In the genomic region with DNA sequence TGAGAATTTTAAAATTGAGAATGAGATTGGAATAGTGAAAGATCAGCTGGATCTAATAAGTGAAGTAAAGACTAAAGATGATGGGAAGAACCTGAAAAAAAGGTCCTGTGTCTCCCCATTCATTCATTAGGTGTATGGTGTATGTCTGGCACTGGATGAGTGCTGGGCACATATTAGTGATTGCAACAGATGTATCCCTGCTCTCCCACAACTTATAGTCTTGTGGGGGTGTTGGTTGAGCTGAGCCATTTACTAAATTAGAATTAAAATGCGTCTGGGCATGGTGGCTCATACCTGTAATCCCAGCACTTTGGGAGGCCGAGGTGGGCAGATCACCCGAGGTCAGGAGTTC, we compare ENCODE assay signal across 10 cellular contexts. TPM values are rescaled to one million over a fixed set of nuclear protein-coding genes. Genes with fewer than 3 reads are reported as not detected.
DNase-seq lines count a peak whose midpoint lies in the region; ATAC-seq, FAIRE-seq and TF ChIP-seq lines count a peak whose summit lies in the region.
"Had no signal": no experiment of that assay in that cellular context is flagged by ENCODE, and none has a peak within 500 bp of the region (broad histone marks: within the 10 kb centered on the region; RNA-seq: fewer than 3 reads in every experiment).

No MANE protein-coding gene starts in this region.

- intact Hi-C loops in left ventricle myocardium inferior (cut with micrococcal nuclease) (no loop called here), psoas muscle (cut with DNase I) (loop anchor here in 1 of 2 donors (2.0 kb wide), 1 partner anchor 30 kb away; a partner anchor contains a TSS)

- H3K36me3 ChIP-seq in left ventricle myocardium inferior (peaks cover 5% of the 10 kb centered on the region), psoas muscle (ENCODE audit: insufficient read depth in 1 of 2, low read depth in 1 of 2) (no peaks in the 10 kb centered on the region)

- H3K27ac Mint-ChIP-seq in WTC11, result peak overlapping the region; percentile 56; the same call in 1 of the 2 replicates
- H3K27ac Mint-ChIP-seq: activated naive CD8-positive, alpha-beta T cell treated with anti-CD3 and anti-CD28 coated beads for 36 hours had no signal

- no peaks in the 10 kb centered on the region; the same call in 1 of the 2 replicates for H3K4me1 Mint-ChIP-seq in WTC11

- no peak for TF ChIP-seq POLR2A in A549 (IDR thresholded peaks at IDR 0.05; ENCODE audit: low read length)

- peak; percentile 46 to 58; a peak in 5 of 6 replicates for ATAC-seq in A549
- no peak for ATAC-seq in WTC11
- ATAC-seq in psoas muscle, result peak; percentile 80 to 83 (median 82)

- TF ChIP-seq CTCF in A549 (IDR thresholded peaks at IDR 0.05) (no peak), WTC11 (IDR thresholded peaks at IDR 0.05) (no peak), left ventricle myocardium inferior (IDR thresholded peaks at IDR 0.05; ENCODE audit: borderline replicate concordance) (no peak), psoas muscle (IDR thresholded peaks at IDR 0.05) (no peak)

- peak overlapping the region; percentile 83 to 91 for H3K27ac ChIP-seq in A549
- peak overlapping the region; percentile 86 for H3K27ac ChIP-seq in left ventricle myocardium inferior (replicated peaks)
- peak overlapping the region; percentile 98 for H3K27ac ChIP-seq in psoas muscle

- H3K4me2 ChIP-seq in A549, result peak overlapping the region; percentile 76

- WGBS in A549 (ENCODE audit: missing lambda C conversion rate), result 52% methylated on average over 3 of the region's 3 CpGs
- WGBS in psoas muscle, 3 donors, result 26 to 35% (median 33%) methylated on average over 3 of the region's 3 CpGs

- H3K9me3 Mint-ChIP-seq in WTC11, result peaks cover 5% of the 10 kb centered on the region; the same call in 1 of the 2 replicates
- H3K9me3 Mint-ChIP-seq: activated CD4-positive, alpha-beta memory T cell treated with anti-CD3 and anti-CD28 coated beads, Interleukin-2, amount 10 ng/mL, durations not matched to agents 7 days and 5 days; activated naive CD8-positive, alpha-beta T cell treated with anti-CD3 and anti-CD28 coated beads for 36 hours had no signal

- CTCF ChIA-PET in A549 (lab: Yijun Ruan, JAX), result interaction anchor here (1.3 to 1.9 kb wide), 3 partner anchors 10 to 170 kb away, joined by 3 to 4 read pairs (median 3); no protein-coding TSS in a partner anchor
- CTCF ChIA-PET in WTC11 (lab: Charles Lee), result interaction anchor here (0.7 to 3.5 kb wide), 5 partner anchors 47 to 330 kb away, joined by 3 to 19 read pairs (median 4); a partner anchor contains a TSS

- H3K4me3 ChIP-seq in A549 (no peak overlapping the region), left ventricle myocardium inferior (peak overlapping the region; percentile 23), psoas muscle (peak overlapping the region; percentile 24)

- peaks cover 16% of the 10 kb centered on the region for H3K36me3 Mint-ChIP-seq in WTC11

- H3K4me3 Mint-ChIP-seq in WTC11, result no peak overlapping the region
- H3K4me3 Mint-ChIP-seq: activated CD4-positive, alpha-beta memory T cell treated with anti-CD3 and anti-CD28 coated beads, Interleukin-2, amount 10 ng/mL, durations not matched to agents 7 days and 5 days; activated naive CD8-positive, alpha-beta T cell treated with anti-CD3 and anti-CD28 coated beads for 36 hours had no signal

- peaks cover 62% of the 10 kb centered on the region for H3K4me1 ChIP-seq in A549
- H3K4me1 ChIP-seq in left ventricle myocardium inferior, result peaks cover 48% of the 10 kb centered on the region
- H3K4me1 ChIP-seq in psoas muscle, result peaks cover 57% of the 10 kb centered on the region

- POLR2A ChIA-PET in A549 (lab: Yijun Ruan, JAX) (interaction anchor here (0.5 to 2.6 kb wide), 3 partner anchors 31 to 73 kb away, joined by 3 to 23 read pairs (median 3); a partner anchor contains a TSS), WTC11 (lab: Charles Lee) (no interaction called here)

- TF ChIP-seq EP300 in A549 (IDR thresholded peaks at IDR 0.05), result no peak

- no peak for DNase-seq in A549 (ENCODE audit: low read depth in 1 of 2, low spot score in 1 of 2)
- no peak for DNase-seq in WTC11 (ENCODE audit: low spot score)
- DNase-seq in left ventricle myocardium inferior, result no peak
- peak in 1 of 2 donors; percentile 56 for DNase-seq in psoas muscle
- no peak for DNase-seq in stimulated activated CD8-positive, alpha-beta memory T cell treated with anti-CD3 and anti-CD28 coated beads, Interleukin-4, amount 100 ng/mL, for 48 hours
- DNase-seq in GF-D8 (lab: John Stamatoyannopoulos, UW), result no peak
- DNase-seq in RCC 7860 (ENCODE audit: low spot score), result no peak
- DNase-seq in stimulated activated naive CD4-positive, alpha-beta T cell (lab: John Stamatoyannopoulos, UW), result no peak
- DNase-seq: activated CD4-positive, alpha-beta memory T cell treated with anti-CD3 and anti-CD28 coated beads, Interleukin-2, amount 10 ng/mL, durations not matched to agents 7 days and 5 days; activated naive CD8-positive, alpha-beta T cell treated with anti-CD3 and anti-CD28 coated beads for 36 hours had no signal

- no peak for TF ChIP-seq RAD21 in A549 (conservative IDR thresholded peaks at IDR 0.05 in 1 of 2, IDR thresholded peaks at IDR 0.05 in 1 of 2)

- H3K27me3 Mint-ChIP-seq in WTC11 (ENCODE audit: low read depth), result no peaks in the 10 kb centered on the region
- H3K27me3 Mint-ChIP-seq: activated CD4-positive, alpha-beta memory T cell treated with anti-CD3 and anti-CD28 coated beads, Interleukin-2, amount 10 ng/mL, durations not matched to agents 7 days and 5 days; activated naive CD8-positive, alpha-beta T cell treated with anti-CD3 and anti-CD28 coated beads for 36 hours had no signal

- H3K9me3 ChIP-seq in A549, result no peaks in the 10 kb centered on the region
- no peaks in the 10 kb centered on the region for H3K9me3 ChIP-seq in left ventricle myocardium inferior (replicated peaks)
- H3K9me3 ChIP-seq in psoas muscle, result no peaks in the 10 kb centered on the region

- no peak for FAIRE-seq in A549 (lab: Jason Lieb, UNC)
- no peak for FAIRE-seq in RCC 7860 (lab: Jason Lieb, UNC)

- H3K27me3 ChIP-seq in left ventricle myocardium inferior (ENCODE audit: low read depth) (no peaks in the 10 kb centered on the region), psoas muscle (ENCODE audit: insufficient read depth in 3 of 3, low read length in 2 of 3) (no peaks in the 10 kb centered on the region)

TF ChIP-seq in A549, 52 proteins besides CTCF, POLR2A, EP300 and RAD21 (continues in another document):
- TF ChIP-seq KDM1A (IDR thresholded peaks at IDR 0.05; ENCODE audit: low read depth) (no peak), RARB (CRISPR knock-in tag; IDR thresholded peaks at IDR 0.05) (no peak), TP53 (CRISPR knock-in tag; IDR thresholded peaks at IDR 0.05) (no peak), HDAC2 (IDR thresholded peaks at IDR 0.05) (no peak), MAFK (IDR thresholded peaks at IDR 0.05; ENCODE audit: partially characterized antibody) (no peak), CBX8 (IDR thresholded peaks at IDR 0.05) (no peak), BHLHE40 (IDR thresholded peaks at IDR 0.05; ENCODE audit: low read depth, low read length) (no peak)
- TF ChIP-seq, protein P1, sequence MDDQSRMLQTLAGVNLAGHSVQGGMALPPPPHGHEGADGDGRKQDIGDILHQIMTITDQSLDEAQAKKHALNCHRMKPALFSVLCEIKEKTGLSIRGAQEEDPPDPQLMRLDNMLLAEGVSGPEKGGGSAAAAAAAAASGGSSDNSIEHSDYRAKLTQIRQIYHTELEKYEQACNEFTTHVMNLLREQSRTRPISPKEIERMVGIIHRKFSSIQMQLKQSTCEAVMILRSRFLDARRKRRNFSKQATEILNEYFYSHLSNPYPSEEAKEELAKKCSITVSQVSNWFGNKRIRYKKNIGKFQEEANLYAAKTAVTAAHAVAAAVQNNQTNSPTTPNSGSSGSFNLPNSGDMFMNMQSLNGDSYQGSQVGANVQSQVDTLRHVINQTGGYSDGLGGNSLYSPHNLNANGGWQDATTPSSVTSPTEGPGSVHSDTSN (IDR thresholded peaks at IDR 0.05), result no peak

TF ChIP-seq in WTC11, 78 proteins besides CTCF, POLR2A, EP300 and RAD21:
- TF ChIP-seq GABPB1 (CRISPR knock-in tag; IDR thresholded peaks at IDR 0.05) (no peak), CBFB (CRISPR knock-in tag; IDR thresholded peaks at IDR 0.05; ENCODE audit: low read depth) (no peak)
- TF ChIP-seq, protein P2, sequence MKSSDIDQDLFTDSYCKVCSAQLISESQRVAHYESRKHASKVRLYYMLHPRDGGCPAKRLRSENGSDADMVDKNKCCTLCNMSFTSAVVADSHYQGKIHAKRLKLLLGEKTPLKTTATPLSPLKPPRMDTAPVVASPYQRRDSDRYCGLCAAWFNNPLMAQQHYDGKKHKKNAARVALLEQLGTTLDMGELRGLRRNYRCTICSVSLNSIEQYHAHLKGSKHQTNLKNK (CRISPR knock-in tag; IDR thresholded peaks at IDR 0.05), result no peak
TF ChIP-seq in WTC11: peak in this region for 0.

RNA-seq across cellular contexts. Expression of a gene that starts 31.2 kb away (rescaled TPM):
- polyA plus RNA-seq in A549 (2011; rRNA removed), result 46.6 and 70.8 TPM in 2 replicates
- 48.0 and 64.0 TPM in 2 replicates for polyA plus RNA-seq in A549 (2012; cell fraction: cytosol; rRNA removed)
- polyA plus RNA-seq in A549 (2012; cell fraction: nucleus; rRNA removed), result 92.5 and 102 TPM in 2 replicates
- 57.1 to 59.6 TPM (median 59.4 TPM) in 3 replicates for polyA plus RNA-seq in A549 (2017; fragmentation: RNase III; extraction: RNeasy Plus Mini Kit Qiagen cat#74134 plus additional on column Dnase treatment)
- 115 and 153 TPM in 2 replicates for polyA minus RNA-seq in A549 (2011; rRNA and poly(A)+ RNA removed)
- total RNA-seq in WTC11 (2021), result 113 to 119 TPM (median 115 TPM) in 3 replicates
- 117 TPM for total RNA-seq in left ventricle myocardium inferior
- total RNA-seq in psoas muscle, result 100 to 1,000 TPM in 3 of 4 donors, 10 to 100 TPM in 1; 67.6 to 159 (median 139) TPM
- 10 to 100 TPM; 35.1 to 73.2 (median 42.1) TPM for polyA plus RNA-seq in psoas muscle

RNA-seq across cellular contexts. Expression of a gene that starts 53.0 kb away (rescaled TPM):
- polyA plus RNA-seq in A549 (2011; rRNA removed) (0.04 and 0.05 TPM in 2 replicates), A549 (2017; fragmentation: RNase III; extraction: RNeasy Plus Mini Kit Qiagen cat#74134 plus additional on column Dnase treatment) (0.03 to 0.08 TPM (median 0.08 TPM) in 3 replicates), psoas muscle (under 1 TPM; 0.08 to 0.20 (median 0.10) TPM)
- 0.05 and 0.09 TPM in 2 replicates for polyA plus RNA-seq in A549 (2012; cell fraction: cytosol; rRNA removed)
- polyA plus RNA-seq in A549 (2012; cell fraction: nucleus; rRNA removed), result 0.17 and 0.20 TPM in 2 replicates
- polyA minus RNA-seq in A549 (2011; rRNA and poly(A)+ RNA removed), result 0.08 and 0.10 TPM in 2 replicates
- total RNA-seq in WTC11 (2021) (1.7 to 2.8 TPM (median 2.4 TPM) in 3 replicates), left ventricle myocardium inferior (0.55 TPM), psoas muscle (under 1 TPM; 0.22 to 0.95 (median 0.47) TPM)
